21 cellular contexts compared by ENCODE assay signal in the genomic region with DNA sequence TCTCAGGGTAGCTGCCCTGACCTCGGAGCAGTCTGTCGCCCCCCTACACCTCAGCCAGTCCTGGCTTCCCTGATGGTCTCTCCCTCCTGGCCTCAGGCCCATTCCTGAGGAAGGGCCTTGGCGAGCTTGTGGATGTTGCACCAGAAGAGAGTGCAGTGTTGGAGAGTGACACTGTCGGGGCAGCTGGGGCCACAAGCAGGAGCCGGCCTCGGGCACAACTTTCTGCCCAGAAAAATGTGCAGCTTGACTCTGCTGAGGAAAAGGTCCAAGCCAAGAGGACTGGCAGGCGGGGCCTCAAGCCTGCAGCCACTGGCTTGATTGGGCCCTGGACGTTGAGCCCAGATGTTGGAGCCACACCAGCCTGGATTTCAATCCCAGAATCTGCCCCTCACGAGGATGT. TPM values are rescaled to one million over a fixed set of nuclear protein-coding genes. Genes with fewer than 3 reads are reported as not detected.
DNase-seq lines count a peak whose midpoint lies in the region; ATAC-seq and TF ChIP-seq lines count a peak whose summit lies in the region.
"Had no signal": no experiment of that assay in that cellular context is flagged by ENCODE, and none has a peak within 500 bp of the region (broad histone marks: within the 10 kb centered on the region; RNA-seq: fewer than 3 reads in every experiment).

No MANE protein-coding gene starts in this region.

- ATAC-seq in activated CD8-positive, alpha-beta T cell treated with anti-CD3 and anti-CD28 coated beads, Interleukin-2, amount 10 ng/mL, durations not matched to agents 7 days and 5 days, result no peak
- ATAC-seq in stimulated activated naive B cell treated with anti-CD40 and anti-IgM and Interleukin-4, amounts not matched to agents 10 μg/mL and 1 μg/mL and 100 μg/mL, for 72 hours (replicated peaks), result no peak
- ATAC-seq in naive thymus-derived CD8-positive, alpha-beta T cell, result no peak
- ATAC-seq in HG03139 (IDR thresholded peaks at IDR 0.05; ENCODE audit: unreplicated experiment), result no peak
- ATAC-seq: WTC11 had no signal

- no peaks in the 10 kb centered on the region for H3K36me3 ChIP-seq in right atrium auricular region
- H3K36me3 ChIP-seq: breast epithelium had no signal

- H3K36me3 Mint-ChIP-seq in activated T-cell treated with anti-CD3 and anti-CD28 coated beads, Interleukin-2, amount 50 U/mL, for 24 hours (ENCODE audit: low read depth), result peaks cover 99% of the 10 kb centered on the region
- H3K36me3 Mint-ChIP-seq in activated CD8-positive, alpha-beta T cell treated with anti-CD3 and anti-CD28 coated beads, Interleukin-2, amount 10 ng/mL, durations not matched to agents 7 days and 5 days (ENCODE audit: low read depth), result peaks cover 94% of the 10 kb centered on the region
- H3K36me3 Mint-ChIP-seq in stimulated activated naive B cell treated with anti-CD40 and anti-IgM and Interleukin-4, amounts not matched to agents 10 μg/mL and 1 μg/mL and 100 μg/mL, for 72 hours, result peaks cover 37 to 66% of the 10 kb centered on the region in 2 donors
- H3K36me3 Mint-ChIP-seq in naive thymus-derived CD8-positive, alpha-beta T cell, result peaks cover 0 to 26% (median 6%) of the 10 kb centered on the region in 3 donors
- H3K36me3 Mint-ChIP-seq: WTC11 had no signal

- no peaks in the 10 kb centered on the region for H3K9me3 Mint-ChIP-seq in activated T-cell treated with anti-CD3 and anti-CD28 coated beads, Interleukin-2, amount 50 U/mL, for 24 hours
- no peaks in the 10 kb centered on the region for H3K9me3 Mint-ChIP-seq in activated CD8-positive, alpha-beta T cell treated with anti-CD3 and anti-CD28 coated beads, Interleukin-2, amount 10 ng/mL, durations not matched to agents 7 days and 5 days (ENCODE audit: insufficient read depth)
- H3K9me3 Mint-ChIP-seq in stimulated activated naive B cell treated with anti-CD40 and anti-IgM and Interleukin-4, amounts not matched to agents 10 μg/mL and 1 μg/mL and 100 μg/mL, for 72 hours, result no peaks in the 10 kb centered on the region
- H3K9me3 Mint-ChIP-seq in naive thymus-derived CD8-positive, alpha-beta T cell, result no peaks in the 10 kb centered on the region
- H3K9me3 Mint-ChIP-seq: WTC11 had no signal

- peaks cover 76% of the 10 kb centered on the region for H3K4me1 Mint-ChIP-seq in activated T-cell treated with anti-CD3 and anti-CD28 coated beads, Interleukin-2, amount 50 U/mL, for 24 hours (ENCODE audit: low read depth)
- peaks cover 94% of the 10 kb centered on the region for H3K4me1 Mint-ChIP-seq in activated CD8-positive, alpha-beta T cell treated with anti-CD3 and anti-CD28 coated beads, Interleukin-2, amount 10 ng/mL, durations not matched to agents 7 days and 5 days (ENCODE audit: low read depth)
- H3K4me1 Mint-ChIP-seq in stimulated activated naive B cell treated with anti-CD40 and anti-IgM and Interleukin-4, amounts not matched to agents 10 μg/mL and 1 μg/mL and 100 μg/mL, for 72 hours, result peaks cover 19 to 38% of the 10 kb centered on the region in 2 donors
- peaks cover 16 to 58% (median 26%) of the 10 kb centered on the region in 4 donors for H3K4me1 Mint-ChIP-seq in naive thymus-derived CD8-positive, alpha-beta T cell
- H3K4me1 Mint-ChIP-seq: WTC11 had no signal

- H3K27me3 Mint-ChIP-seq in activated T-cell treated with anti-CD3 and anti-CD28 coated beads, Interleukin-2, amount 50 U/mL, for 24 hours, result no peaks in the 10 kb centered on the region
- H3K27me3 Mint-ChIP-seq in activated CD8-positive, alpha-beta T cell treated with anti-CD3 and anti-CD28 coated beads, Interleukin-2, amount 10 ng/mL, durations not matched to agents 7 days and 5 days (ENCODE audit: low read depth), result no peaks in the 10 kb centered on the region
- H3K27me3 Mint-ChIP-seq in stimulated activated naive B cell treated with anti-CD40 and anti-IgM and Interleukin-4, amounts not matched to agents 10 μg/mL and 1 μg/mL and 100 μg/mL, for 72 hours, result no peaks in the 10 kb centered on the region
- no peaks in the 10 kb centered on the region for H3K27me3 Mint-ChIP-seq in naive thymus-derived CD8-positive, alpha-beta T cell
- H3K27me3 Mint-ChIP-seq: progenitor cell of endocrine pancreas had no signal

- H3K9me3 ChIP-seq in right atrium auricular region, result no peaks in the 10 kb centered on the region
- H3K9me3 ChIP-seq: BLaER1, breast epithelium, SK-N-SH, stomach had no signal

- H3K4me3 ChIP-seq in right atrium auricular region, result no peak overlapping the region
- H3K4me3 ChIP-seq: BLaER1, breast epithelium, stomach had no signal

- peak overlapping the region; percentile 57 for H3K27ac Mint-ChIP-seq in activated T-cell treated with anti-CD3 and anti-CD28 coated beads, Interleukin-2, amount 50 U/mL, for 24 hours
- peak overlapping the region; percentile 78 for H3K27ac Mint-ChIP-seq in activated CD8-positive, alpha-beta T cell treated with anti-CD3 and anti-CD28 coated beads, Interleukin-2, amount 10 ng/mL, durations not matched to agents 7 days and 5 days
- H3K27ac Mint-ChIP-seq in stimulated activated naive B cell treated with anti-CD40 and anti-IgM and Interleukin-4, amounts not matched to agents 10 μg/mL and 1 μg/mL and 100 μg/mL, for 72 hours, result peak overlapping the region; percentile 65
- H3K27ac Mint-ChIP-seq in naive thymus-derived CD8-positive, alpha-beta T cell, result peak overlapping the region in 5 of 10 donors; percentile 19 to 85 (median 79)
- H3K27ac Mint-ChIP-seq: progenitor cell of endocrine pancreas, WTC11 had no signal

- peak overlapping the region; percentile 82 to 96 for H3K27ac ChIP-seq in right atrium auricular region
- H3K27ac ChIP-seq: BLaER1 had no signal

- DNase-seq in activated T-cell treated with anti-CD3 and anti-CD28 coated beads, Interleukin-2, amount 50 U/mL, for 24 hours, result no peak
- DNase-seq in activated T-cell treated with anti-CD3 and anti-CD28 coated beads, Interleukin-2, amount 50 U/mL, for 1 hour, result no peak
- no peak for DNase-seq in activated CD8-positive, alpha-beta T cell treated with anti-CD3 and anti-CD28 coated beads, Interleukin-2, amount 10 ng/mL, durations not matched to agents 7 days and 5 days
- DNase-seq in right atrium auricular region (ENCODE audit: low spot score) (no peak), DMS79 (lab: John Stamatoyannopoulos, UW) (no peak)
- no peak for DNase-seq in stimulated activated naive B cell treated with anti-CD40 and anti-IgM and Interleukin-4, amounts not matched to agents 10 μg/mL and 1 μg/mL and 100 μg/mL, for 72 hours
- DNase-seq in naive thymus-derived CD8-positive, alpha-beta T cell, result no peak
- DNase-seq: cortex of kidney, KBM-7, NCI-H146, NCI-H2171 treated with DMSO at 0.1 percent for 48 hours, NCI-H526, SK-N-SH, small intestine, stomach, T-helper 9 cell had no signal

- no peaks in the 10 kb centered on the region for H3K27me3 ChIP-seq in right atrium auricular region
- H3K27me3 ChIP-seq: BLaER1, breast epithelium, stomach had no signal

- no peak overlapping the region for H3K4me3 Mint-ChIP-seq in activated T-cell treated with anti-CD3 and anti-CD28 coated beads, Interleukin-2, amount 50 U/mL, for 24 hours
- no peak overlapping the region for H3K4me3 Mint-ChIP-seq in activated CD8-positive, alpha-beta T cell treated with anti-CD3 and anti-CD28 coated beads, Interleukin-2, amount 10 ng/mL, durations not matched to agents 7 days and 5 days
- H3K4me3 Mint-ChIP-seq in stimulated activated naive B cell treated with anti-CD40 and anti-IgM and Interleukin-4, amounts not matched to agents 10 μg/mL and 1 μg/mL and 100 μg/mL, for 72 hours, result no peak overlapping the region
- H3K4me3 Mint-ChIP-seq in naive thymus-derived CD8-positive, alpha-beta T cell, result peak overlapping the region in 1 of 10 donors; percentile 23
- H3K4me3 Mint-ChIP-seq: WTC11 had no signal

- H3K4me1 ChIP-seq in right atrium auricular region, result peaks cover 0 to 42% of the 10 kb centered on the region in 2 donors
- H3K4me1 ChIP-seq: BLaER1, breast epithelium, stomach had no signal

- TF ChIP-seq CTCF in right atrium auricular region (IDR thresholded peaks at IDR 0.05), result no peak

- CTCF ChIA-PET in activated CD8-positive, alpha-beta T cell treated with anti-CD3 and anti-CD28 coated beads, Interleukin-2, amount 10 ng/mL, durations not matched to agents 7 days and 5 days (lab: Charles Lee), result interaction anchor here (4.5 to 24.5 kb wide), 2 partner anchors 10 to 28 kb away, joined by 27 to 1321 read pairs; partner anchors contain the start of genes CISH and MAPKAPK3

- POLR2A ChIA-PET in activated CD8-positive, alpha-beta T cell treated with anti-CD3 and anti-CD28 coated beads, Interleukin-2, amount 10 ng/mL, durations not matched to agents 7 days and 5 days (lab: Charles Lee), result interaction anchor here (1.3 to 2.5 kb wide), 4 partner anchors 8 to 30 kb away, joined by 4 to 11 read pairs (median 6); partner anchors contain the start of gene CISH
- POLR2A ChIA-PET in naive thymus-derived CD8-positive, alpha-beta T cell (lab: Charles Lee), result interaction anchor here (1.3 to 18.7 kb wide), 2 partner anchors 9 to 24 kb away, joined by 3 to 623 read pairs; partner anchors contain the start of gene CISH

RNA-seq across cellular contexts. Expression of gene HEMK1, which starts 12.8 kb away (rescaled TPM):
- 10 to 100 TPM; 83.3 to 86.0 TPM for total RNA-seq in activated CD8-positive, alpha-beta T cell treated with anti-CD3 and anti-CD28 coated beads, Interleukin-2, amount 10 ng/mL, durations not matched to agents 7 days and 5 days
- 1 to 10 TPM; 7.2 to 9.6 TPM for total RNA-seq in right atrium auricular region
- total RNA-seq in naive thymus-derived CD8-positive, alpha-beta T cell, result 10 to 100 TPM; 65.1 to 67.1 TPM
- 10 to 100 TPM; 20.2 to 43.1 (median 30.3) TPM for polyA plus RNA-seq in naive thymus-derived CD8-positive, alpha-beta T cell

RNA-seq across cellular contexts. Expression of gene C3orf18, which starts 14.5 kb away (rescaled TPM):
- 10 to 100 TPM; 58.5 to 61.6 TPM for total RNA-seq in activated CD8-positive, alpha-beta T cell treated with anti-CD3 and anti-CD28 coated beads, Interleukin-2, amount 10 ng/mL, durations not matched to agents 7 days and 5 days
- total RNA-seq in right atrium auricular region, result 10 to 100 TPM; 25.6 to 34.8 TPM
- total RNA-seq in naive thymus-derived CD8-positive, alpha-beta T cell, result 10 to 100 TPM; 17.7 to 18.4 TPM
- polyA plus RNA-seq in naive thymus-derived CD8-positive, alpha-beta T cell, result 10 to 100 TPM; 14.1 to 17.3 (median 14.2) TPM

RNA-seq across cellular contexts. Expression of gene CISH, which starts 29.5 kb away (rescaled TPM):
- total RNA-seq in activated CD8-positive, alpha-beta T cell treated with anti-CD3 and anti-CD28 coated beads, Interleukin-2, amount 10 ng/mL, durations not matched to agents 7 days and 5 days, result 100 to 1,000 TPM; 380 to 394 TPM
- 1 to 10 TPM; 4.7 to 9.9 TPM for total RNA-seq in right atrium auricular region
- total RNA-seq in naive thymus-derived CD8-positive, alpha-beta T cell, result 1 to 10 TPM; 8.1 to 8.8 TPM
- 100 to 1,000 TPM in 2 of 3 donors, 10 to 100 TPM in 1; 16.3 to 135 (median 100) TPM for polyA plus RNA-seq in naive thymus-derived CD8-positive, alpha-beta T cell

RNA-seq across cellular contexts. Expression of gene MAPKAPK3, which starts 34.9 kb away (rescaled TPM):
- 100 to 1,000 TPM; 224 to 225 TPM for total RNA-seq in activated CD8-positive, alpha-beta T cell treated with anti-CD3 and anti-CD28 coated beads, Interleukin-2, amount 10 ng/mL, durations not matched to agents 7 days and 5 days
- 100 to 1,000 TPM; 148 to 187 TPM for total RNA-seq in right atrium auricular region
- 10 to 100 TPM; 27.5 TPM for total RNA-seq in naive thymus-derived CD8-positive, alpha-beta T cell
- 10 to 100 TPM; 42.4 to 48.2 (median 48.1) TPM for polyA plus RNA-seq in naive thymus-derived CD8-positive, alpha-beta T cell

Comparison
In these comparisons a context has a peak if more than half of its experiments do, and no peak if none do; other contexts are left out.
1. RNA of gene HEMK1, which starts 12.8 kb away (total RNA-seq): 83.3 to 86.0 TPM in activated CD8-positive, alpha-beta T cell treated with anti-CD3 and anti-CD28 coated beads, Interleukin-2, amount 10 ng/mL, durations not matched to agents 7 days and 5 days and 65.1 to 67.1 TPM in naive thymus-derived CD8-positive, alpha-beta T cell; 7.2 to 9.6 TPM in right atrium auricular region; every median in the first group is over 4 times any median in the second.
2. RNA of gene CISH, which starts 29.5 kb away (total RNA-seq): 380 to 394 TPM in activated CD8-positive, alpha-beta T cell treated with anti-CD3 and anti-CD28 coated beads, Interleukin-2, amount 10 ng/mL, durations not matched to agents 7 days and 5 days; 4.7 to 9.9 TPM in right atrium auricular region and 8.1 to 8.8 TPM in naive thymus-derived CD8-positive, alpha-beta T cell; every median in the first group is over 10 times any median in the second.